1 cellular context compared by ENCODE assay signal in genomic region chr2:159774370-159774990, GRCh38.
TF ChIP-seq lines count a peak whose summit lies in the region.

No MANE protein-coding gene starts in this region.

TF ChIP-seq in HCT116, 20 proteins besides CTCF, POLR2A, EP300 and RAD21 (continued from another document):
- no peak for TF ChIP-seq ZBTB33 (IDR thresholded peaks at IDR 0.05; ENCODE audit: extremely low read depth, insufficient replicate concordance, low read length)
- TF ChIP-seq FOSL1 (IDR thresholded peaks at IDR 0.05; ENCODE audit: low read depth), result no peak
- TF ChIP-seq ATF3 (IDR thresholded peaks at IDR 0.05), result no peak
- TF ChIP-seq ELF1 (IDR thresholded peaks at IDR 0.05; ENCODE audit: borderline replicate concordance, low read depth), result no peak
- TF ChIP-seq POLR2AphosphoS5 (IDR thresholded peaks at IDR 0.05; ENCODE audit: low read depth, low read length), result peak; percentile 11; the same call in 1 of the 2 replicates
- TF ChIP-seq EGR1 (IDR thresholded peaks at IDR 0.05; ENCODE audit: low read depth), result no peak
- no peak for TF ChIP-seq CEBPB (IDR thresholded peaks at IDR 0.05; ENCODE audit: low read depth)
